Comparison of ENCODE assay signal across 8 cellular contexts in the genomic region with DNA sequence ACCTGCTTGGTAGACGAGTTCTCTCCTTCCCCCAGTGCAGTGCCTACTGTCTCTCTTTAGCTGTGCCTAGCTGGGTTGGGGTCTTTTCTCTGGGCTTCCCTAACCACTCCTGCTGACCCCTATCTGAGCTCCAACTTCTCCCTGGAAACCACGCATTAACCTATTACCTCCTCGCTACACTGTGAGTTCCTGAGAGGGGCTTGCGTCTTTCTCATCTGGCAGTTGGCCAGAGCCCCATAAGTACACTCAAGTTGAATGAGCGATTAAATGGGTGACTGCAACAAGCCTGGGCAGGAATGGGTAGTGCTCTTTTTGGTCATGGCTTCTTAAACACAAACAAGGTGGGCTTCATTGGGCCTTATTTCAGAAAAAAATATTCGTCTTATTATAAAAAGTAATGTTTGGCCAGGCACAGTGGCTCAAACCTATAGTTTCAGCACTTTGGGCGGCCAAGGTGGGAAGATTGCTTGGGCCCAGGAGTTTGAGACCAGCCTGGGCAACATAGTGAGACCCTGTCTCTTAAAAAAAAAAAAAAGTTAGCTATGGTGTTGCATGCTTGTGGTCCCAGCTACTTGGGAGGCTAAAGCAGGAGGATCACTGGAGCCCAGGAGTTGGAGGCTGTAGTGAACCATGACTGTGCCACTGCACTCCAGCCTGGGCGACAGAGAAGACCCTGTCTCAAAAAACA. TPM values are rescaled to one million over a fixed set of nuclear protein-coding genes. Genes with fewer than 3 reads are reported as not detected.
DNase-seq lines count a peak whose midpoint lies in the region; ATAC-seq and TF ChIP-seq lines count a peak whose summit lies in the region.

No MANE protein-coding gene starts in this region.

- H3F3A ChIP-seq in Loucy (ENCODE audit: low read depth) (peaks cover 11% of the 10 kb centered on the region), SU-DHL-6 (ENCODE audit: insufficient read depth) (peaks cover 93% of the 10 kb centered on the region)

- H3K9me2 ChIP-seq in Loucy (replicated peaks; ENCODE audit: low read depth, low read length) (no peaks in the 10 kb centered on the region), SU-DHL-6 (replicated peaks; ENCODE audit: insufficient read depth, low read length) (no peaks in the 10 kb centered on the region)

- TF ChIP-seq POLR2A in right lobe of liver (IDR thresholded peaks at IDR 0.05), result no peak

- peak overlapping the region; percentile 76 for H3K27ac ChIP-seq in C4-2B
- H3K27ac ChIP-seq in SU-DHL-6 (ENCODE audit: low read depth, low read length), result peak overlapping the region; percentile 97
- H3K27ac ChIP-seq in right lobe of liver, result peak overlapping the region in 2 of 3 donors; percentile 10 to 50

- no peaks in the 10 kb centered on the region for H3K9me3 ChIP-seq in Loucy (ENCODE audit: insufficient read depth, low read depth, low read length)
- no peaks in the 10 kb centered on the region for H3K9me3 ChIP-seq in SU-DHL-6 (ENCODE audit: insufficient read depth, low read length)
- no peaks in the 10 kb centered on the region for H3K9me3 ChIP-seq in right lobe of liver

- H3K36me3 ChIP-seq in Loucy (ENCODE audit: insufficient read depth, low read length) (no peaks in the 10 kb centered on the region), SU-DHL-6 (ENCODE audit: low read length) (no peaks in the 10 kb centered on the region), right lobe of liver (no peaks in the 10 kb centered on the region)

- no peaks in the 10 kb centered on the region for H3K27me3 ChIP-seq in Loucy (ENCODE audit: insufficient read depth, low read length, poor library complexity, severe bottlenecking)
- H3K27me3 ChIP-seq in SU-DHL-6 (ENCODE audit: low read length), result no peaks in the 10 kb centered on the region
- no peaks in the 10 kb centered on the region for H3K27me3 ChIP-seq in right lobe of liver

- peak overlapping the region; percentile 91 for H3K9ac ChIP-seq in Loucy (ENCODE audit: low read depth, low read length, poor library complexity, severe bottlenecking)
- peak overlapping the region; percentile 71 for H3K9ac ChIP-seq in SU-DHL-6 (ENCODE audit: low read length)

- peaks cover 68% of the 10 kb centered on the region for H3K4me1 ChIP-seq in Loucy (ENCODE audit: insufficient read depth, low read length, poor library complexity, severe bottlenecking)
- peaks cover 0 to 12% (median 3%) of the 10 kb centered on the region in 4 donors for H3K4me1 ChIP-seq in right lobe of liver

- H2AFZ ChIP-seq in Loucy (ENCODE audit: low read length), result no peak overlapping the region
- no peak overlapping the region for H2AFZ ChIP-seq in SU-DHL-6 (ENCODE audit: low read depth, low read length, severe bottlenecking)

- 82% methylated on average over 5 of the region's 8 CpGs for WGBS in right lobe of liver (ENCODE audit: insufficient coverage, low coverage, low lambda C conversion rate, missing lambda C conversion rate)

- H3K79me2 ChIP-seq in Loucy (ENCODE audit: insufficient read depth, low read length) (peaks cover 22% of the 10 kb centered on the region), SU-DHL-6 (ENCODE audit: insufficient read depth, low read length) (peaks cover 8% of the 10 kb centered on the region; the same call in 1 of the 2 replicates)

- intact Hi-C loops in right lobe of liver (cut with DNase I), result no loop called here

- H3K4me2 ChIP-seq in Loucy (ENCODE audit: low read depth, low read length, poor library complexity, severe bottlenecking) (peak overlapping the region; percentile 82), SU-DHL-6 (ENCODE audit: low read depth, low read length, poor library complexity, severe bottlenecking) (peak overlapping the region; percentile 64)

- H4K20me1 ChIP-seq in Loucy (ENCODE audit: insufficient read depth, low read length, poor library complexity, severe bottlenecking) (no peaks in the 10 kb centered on the region), SU-DHL-6 (ENCODE audit: low read depth, low read length) (no peaks in the 10 kb centered on the region)

- ATAC-seq in right lobe of liver (no peak), GM18520 (IDR thresholded peaks at IDR 0.05; ENCODE audit: unreplicated experiment) (no peak), esophagus mucosa (no peak)

- H3K4me3 ChIP-seq in Loucy (ENCODE audit: low read length, poor library complexity, severe bottlenecking), result peak overlapping the region; percentile 77
- H3K4me3 ChIP-seq in SU-DHL-6 (ENCODE audit: insufficient read depth, low read length, poor library complexity, severe bottlenecking), result peak overlapping the region; percentile 20
- no peak overlapping the region for H3K4me3 ChIP-seq in right lobe of liver

- TF ChIP-seq CTCF in C4-2B (conservative IDR thresholded peaks at IDR 0.05) (no peak), Loucy (conservative IDR thresholded peaks at IDR 0.05; ENCODE audit: low read length) (no peak), SU-DHL-6 (IDR thresholded peaks at IDR 0.05; ENCODE audit: insufficient read depth, low read length, poor library complexity, severe bottlenecking) (no peak), right lobe of liver (IDR thresholded peaks at IDR 0.05) (no peak)

- DNase-seq in right lobe of liver, result no peak
- no peak for DNase-seq in hippocampal formation (lab: John Stamatoyannopoulos, UW)
- DNase-seq in AML-193 (lab: John Stamatoyannopoulos, UW), result no peak

RNA-seq across cellular contexts. Expression of gene SYPL1, which starts 41.4 kb away (rescaled TPM):
- total RNA-seq in right lobe of liver, result 10 to 100 TPM; 29.5 to 43.0 (median 37.1) TPM
- 131 TPM for total RNA-seq in esophagus mucosa

Comparison
In these comparisons a context has a peak if more than half of its experiments do, and no peak if none do; other contexts are left out.
1. H3K27ac ChIP-seq: peak in every context shown above with its lines; median percentile 97 in SU-DHL-6; 76 in C4-2B; 30 in right lobe of liver.
2. H3K4me3 ChIP-seq: peak in Loucy (single experiment) and SU-DHL-6 (single experiment); none in right lobe of liver (0 of 3).